19 cellular contexts compared by ENCODE assay signal in genomic region chr11:76601712-76602111, GRCh38.
DNase-seq lines count a peak whose midpoint lies in the region; ATAC-seq and TF ChIP-seq lines count a peak whose summit lies in the region.
"Had no signal": no experiment of that assay in that cellular context is flagged by ENCODE, and none has a peak within 500 bp of the region (broad histone marks: within the 10 kb centered on the region; RNA-seq: fewer than 3 reads in every experiment).

No MANE protein-coding gene starts in this region.

- H3K27me3 ChIP-seq in heart right ventricle (no peaks in the 10 kb centered on the region), right cardiac atrium (ENCODE audit: control insufficient read depth, insufficient read depth) (no peaks in the 10 kb centered on the region), spleen (replicated peaks in 1 of 7) (peaks cover 0 to 4% (median 0%) of the 10 kb centered on the region in 7 donors), vagina (no peaks in the 10 kb centered on the region), SK-N-SH (ENCODE audit: insufficient read depth) (no peaks in the 10 kb centered on the region)
- H3K27me3 ChIP-seq: MG63 had no signal

- H3K27ac ChIP-seq in heart right ventricle (peak overlapping the region in 9 of 10 donors; percentile 6 to 88 (median 73)), right cardiac atrium (ENCODE audit: low read length) (peak overlapping the region; percentile 13), spleen (peak overlapping the region in 6 of 8 donors; percentile 36 to 78 (median 67)), vagina (peak overlapping the region; percentile 84), SK-N-SH (ENCODE audit: low read depth in 2 of 2, low read length in 1 of 2) (peak overlapping the region in 1 of 2 experiments; percentile 89; a peak in 2 of 4 replicates), coronary artery (peak overlapping the region in 1 of 2 donors; percentile 78)
- H3K27ac ChIP-seq: GM23248 had no signal

- TF ChIP-seq CTCF in heart right ventricle (IDR thresholded peaks at IDR 0.05) (no peak), spleen (IDR thresholded peaks at IDR 0.05 in 8 of 11, conservative IDR thresholded peaks at IDR 0.05 in 3 of 11) (no peak), vagina (IDR thresholded peaks at IDR 0.05) (no peak), SK-N-SH (IDR thresholded peaks at IDR 0.05) (no peak), coronary artery (IDR thresholded peaks at IDR 0.05) (no peak)

- no peaks in the 10 kb centered on the region for H3K9me3 ChIP-seq in heart right ventricle
- no peaks in the 10 kb centered on the region for H3K9me3 ChIP-seq in right cardiac atrium (ENCODE audit: control insufficient read depth, low read length)
- H3K9me3 ChIP-seq in spleen, result no peaks in the 10 kb centered on the region
- H3K9me3 ChIP-seq in vagina, result no peaks in the 10 kb centered on the region
- no peaks in the 10 kb centered on the region for H3K9me3 ChIP-seq in SK-N-SH

- H3K9ac ChIP-seq in SK-N-SH, result no peak overlapping the region
- H3K9ac ChIP-seq: GM23248 had no signal

- POLR2A ChIA-PET in SK-N-SH (lab: Yijun Ruan, JAX), result no interaction called here

- WGBS in heart right ventricle, 2 donors, result 60 to 94% methylated on average over 3 of the region's 3 CpGs
- 57% methylated on average over 3 of the region's 3 CpGs for WGBS in right cardiac atrium
- 56 to 94% (median 89%) methylated on average over 3 of the region's 3 CpGs for WGBS in spleen, 5 donors
- WGBS in SK-N-SH (ENCODE audit: low lambda C conversion rate), result 84% methylated on average over 3 of the region's 3 CpGs

- H3K79me2 ChIP-seq in SK-N-SH (ENCODE audit: insufficient read depth), result no peaks in the 10 kb centered on the region

- no peak for TF ChIP-seq POLR2A in spleen (IDR thresholded peaks at IDR 0.05)
- TF ChIP-seq POLR2A in vagina (IDR thresholded peaks at IDR 0.05), result no peak

- CTCF ChIA-PET in SK-N-SH (lab: Yijun Ruan, JAX), result interaction anchor here (1.0 kb wide), 1 partner anchor 32 kb away, joined by 3 read pairs; no protein-coding TSS in a partner anchor

- H4K20me1 ChIP-seq in SK-N-SH (ENCODE audit: insufficient read depth), result no peaks in the 10 kb centered on the region

- H3K4me3 ChIP-seq in heart right ventricle, result no peak overlapping the region
- no peak overlapping the region for H3K4me3 ChIP-seq in right cardiac atrium (ENCODE audit: low read length)
- H3K4me3 ChIP-seq in spleen, result no peak overlapping the region
- no peak overlapping the region for H3K4me3 ChIP-seq in vagina
- H3K4me3 ChIP-seq in SK-N-SH (ENCODE audit: low read depth in 2 of 2, low read length in 1 of 2), result no peak overlapping the region
- H3K4me3 ChIP-seq in coronary artery, result no peak overlapping the region
- H3K4me3 ChIP-seq: GM23248, MG63 had no signal

- no peak for TF ChIP-seq RAD21 in SK-N-SH (IDR thresholded peaks at IDR 0.05; ENCODE audit: low read length)

- H3K36me3 ChIP-seq in heart right ventricle, result no peaks in the 10 kb centered on the region
- H3K36me3 ChIP-seq in spleen, result no peaks in the 10 kb centered on the region
- no peaks in the 10 kb centered on the region for H3K36me3 ChIP-seq in vagina
- no peaks in the 10 kb centered on the region for H3K36me3 ChIP-seq in SK-N-SH (replicated peaks in 1 of 2; ENCODE audit: control insufficient read depth in 1 of 2, insufficient read depth in 2 of 2, low read length in 1 of 2)
- H3K36me3 ChIP-seq: MG63 had no signal

- H3F3A ChIP-seq in SK-N-SH (replicated peaks; ENCODE audit: insufficient read depth), result no peaks in the 10 kb centered on the region

- ATAC-seq in heart right ventricle (no peak), Right ventricle myocardium superior (ENCODE audit: poor library complexity) (no peak), right cardiac atrium (no peak)
- ATAC-seq: Panc1 had no signal

- intact Hi-C loops in heart right ventricle (cut with DNase I), result loop anchor here in 2 of 10 donors (5.0 kb wide), 1 partner anchor 71 kb away; the partner anchor contains the start of gene LRRC32 (in 2 of the 2)
- intact Hi-C loops in Right ventricle myocardium superior (cut with DNase I), result no loop called here
- intact Hi-C loops in right cardiac atrium (cut with DNase I), result no loop called here
- intact Hi-C loops in spleen (cut with DNase I; ENCODE audit: low total_unique reads), result no loop called here
- intact Hi-C loops in vagina (cut with DNase I), result loop anchor here (10.0 kb wide), 1 partner anchor 73 kb away; the partner anchor contains the start of gene LRRC32

- peak in 1 of 2 donors; percentile 1 for DNase-seq in heart right ventricle
- DNase-seq in Right ventricle myocardium superior, result no peak
- no peak for DNase-seq in right cardiac atrium
- no peak for DNase-seq in spleen
- DNase-seq in vagina (ENCODE audit: extremely low spot score in 2 of 2), result no peak
- no peak for DNase-seq in SK-N-SH
- no peak for DNase-seq in coronary artery (ENCODE audit: low spot score)
- DNase-seq in NCI-H748 treated with DMSO at 0.1 percent for 48 hours (lab: John Stamatoyannopoulos, UW), result no peak
- DNase-seq: COR-L47, DMS153, HCEC 1CT, Karpas-422, MG63, NCI-H1092, NCI-H146, NCI-H2081, NCI-H774 had no signal

- peaks cover 26 to 68% (median 50%) of the 10 kb centered on the region in 9 donors for H3K4me1 ChIP-seq in heart right ventricle
- peaks cover 28% of the 10 kb centered on the region for H3K4me1 ChIP-seq in right cardiac atrium (ENCODE audit: control insufficient read depth, insufficient read depth, low read length)
- H3K4me1 ChIP-seq in spleen, result peaks cover 0 to 75% (median 43%) of the 10 kb centered on the region in 6 donors
- H3K4me1 ChIP-seq in vagina, result peaks cover 53% of the 10 kb centered on the region
- peaks cover 4 to 49% of the 10 kb centered on the region in 2 experiments; a peak in 2 of 4 replicates for H3K4me1 ChIP-seq in SK-N-SH (ENCODE audit: control insufficient read depth in 1 of 2, insufficient read depth in 2 of 2, low read depth in 1 of 2, low read length in 1 of 2)

- TF ChIP-seq EP300 in SK-N-SH (IDR thresholded peaks at IDR 0.05; ENCODE audit: borderline replicate concordance in 1 of 2, low read depth in 1 of 2, low read length in 1 of 2), result no peak

- no peak overlapping the region for H2AFZ ChIP-seq in SK-N-SH (ENCODE audit: low read depth)
- H2AFZ ChIP-seq: GM23248 had no signal

- H3K9me2 ChIP-seq in SK-N-SH, result no peaks in the 10 kb centered on the region

- no peak overlapping the region for H3K4me2 ChIP-seq in SK-N-SH

TF ChIP-seq in SK-N-SH, 30 proteins besides CTCF, POLR2A, EP300 and RAD21:
- no peak for TF ChIP-seq IRF3 (IDR thresholded peaks at IDR 0.05; ENCODE audit: low read depth, low read length)
- TF ChIP-seq FOSL2 (IDR thresholded peaks at IDR 0.05; ENCODE audit: borderline replicate concordance, low read depth), result no peak
- TF ChIP-seq CHD2 (IDR thresholded peaks at IDR 0.05; ENCODE audit: low read length, partially characterized antibody), result no peak
- TF ChIP-seq YY1 (IDR thresholded peaks at IDR 0.05; ENCODE audit: low read depth), result no peak
- TF ChIP-seq REST (IDR thresholded peaks at IDR 0.05; ENCODE audit: low read depth, low read length), result no peak
- TF ChIP-seq EZH2phosphoT487 (IDR thresholded peaks at IDR 0.05; ENCODE audit: borderline replicate concordance, low read depth), result no peak
- no peak for TF ChIP-seq TCF12 (IDR thresholded peaks at IDR 0.05)
- no peak for TF ChIP-seq GATA2 (CRISPR knock-in tag; IDR thresholded peaks at IDR 0.05)
- no peak for TF ChIP-seq USF1 (IDR thresholded peaks at IDR 0.05; ENCODE audit: borderline replicate concordance, low read depth)
- no peak for TF ChIP-seq MEF2A (IDR thresholded peaks at IDR 0.05; ENCODE audit: borderline replicate concordance, low read depth)
